21 cellular contexts compared by ENCODE assay signal in genomic region chr12:25623816-25624215, GRCh38.
"Had no signal": no experiment of that assay in that cellular context is flagged by ENCODE, and none has a peak within 500 bp of the region (broad histone marks: within the 10 kb centered on the region; RNA-seq: fewer than 3 reads in every experiment).

No MANE protein-coding gene starts in this region.

- H3K4me1 Mint-ChIP-seq: activated naive CD4-positive, alpha-beta T cell treated with anti-CD3 and anti-CD28 coated beads, Interleukin-2, amount 50 U/mL, for 24 hours had no signal

- H3K9me3 ChIP-seq: ascending aorta, body of pancreas had no signal

- H3K9me3 Mint-ChIP-seq: activated naive CD4-positive, alpha-beta T cell treated with anti-CD3 and anti-CD28 coated beads, Interleukin-2, amount 50 U/mL, for 24 hours had no signal

- ATAC-seq: activated CD8-positive, alpha-beta T cell treated with anti-CD3 and anti-CD28 coated beads, Interleukin-2, amount 10 ng/mL, durations not matched to agents 7 days and 5 days; body of pancreas had no signal

- H3K27ac Mint-ChIP-seq: activated CD8-positive, alpha-beta T cell treated with anti-CD3 and anti-CD28 coated beads, Interleukin-2, amount 10 ng/mL, durations not matched to agents 7 days and 5 days; activated naive CD4-positive, alpha-beta T cell treated with anti-CD3 and anti-CD28 coated beads, Interleukin-2, amount 50 U/mL, for 24 hours had no signal

- H3K4me3 ChIP-seq: ascending aorta, body of pancreas, cardiac muscle cell had no signal

- H3K36me3 ChIP-seq: ascending aorta, cardiac muscle cell had no signal

- H3K4me3 Mint-ChIP-seq: activated CD8-positive, alpha-beta T cell treated with anti-CD3 and anti-CD28 coated beads, Interleukin-2, amount 10 ng/mL, durations not matched to agents 7 days and 5 days; activated naive CD4-positive, alpha-beta T cell treated with anti-CD3 and anti-CD28 coated beads, Interleukin-2, amount 50 U/mL, for 24 hours had no signal

- H3K36me3 Mint-ChIP-seq: activated naive CD4-positive, alpha-beta T cell treated with anti-CD3 and anti-CD28 coated beads, Interleukin-2, amount 50 U/mL, for 24 hours had no signal

- H3K4me1 ChIP-seq: ascending aorta, body of pancreas had no signal

- H3K27me3 ChIP-seq: ascending aorta, body of pancreas, cardiac muscle cell had no signal

- H3K27me3 Mint-ChIP-seq: activated naive CD4-positive, alpha-beta T cell treated with anti-CD3 and anti-CD28 coated beads, Interleukin-2, amount 50 U/mL, for 24 hours had no signal

- DNase-seq: activated CD4-positive, alpha-beta T cell treated with anti-CD3 and anti-CD28 coated beads for 48 hours; activated CD4-positive, alpha-beta T cell treated with anti-CD3 and anti-CD28 coated beads, Interleukin-2, amount 50 U/mL, for 4 hours; activated CD4-positive, CD25-positive, alpha-beta regulatory T cell treated with anti-CD3 and anti-CD28 coated beads, Interleukin-2, amount 50 U/mL, for 72 hours; activated CD8-positive, alpha-beta memory T cell treated with anti-CD3 and anti-CD28 coated beads, Interleukin-2, amount 50 U/mL, for 48 hours; activated CD8-positive, alpha-beta T cell treated with anti-CD3 and anti-CD28 coated beads, Interleukin-2, amount 10 ng/mL, durations not matched to agents 7 days and 5 days; activated T-cell treated with anti-CD3 and anti-CD28 coated beads, Interleukin-2, amount 50 U/mL, for 1 hour; body of pancreas; cerebellar nuclear complex; MM.1S; NCI-H1105; NCI-H1436; NCI-H187 treated with DMSO at 0.1 percent for 48 hours; NCI-H2081 treated with DMSO at 0.1 percent for 48 hours; NCI-H446 treated with DMSO at 0.1 percent for 48 hours; NCI-H524 treated with DMSO at 0.1 percent for 48 hours; NCI-H82; SIG-M5; T-helper 1 cell had no signal

- H3K27ac ChIP-seq: ascending aorta, body of pancreas, cardiac muscle cell had no signal
